ENCODE assay signal across 17 cellular contexts in the genomic region with DNA sequence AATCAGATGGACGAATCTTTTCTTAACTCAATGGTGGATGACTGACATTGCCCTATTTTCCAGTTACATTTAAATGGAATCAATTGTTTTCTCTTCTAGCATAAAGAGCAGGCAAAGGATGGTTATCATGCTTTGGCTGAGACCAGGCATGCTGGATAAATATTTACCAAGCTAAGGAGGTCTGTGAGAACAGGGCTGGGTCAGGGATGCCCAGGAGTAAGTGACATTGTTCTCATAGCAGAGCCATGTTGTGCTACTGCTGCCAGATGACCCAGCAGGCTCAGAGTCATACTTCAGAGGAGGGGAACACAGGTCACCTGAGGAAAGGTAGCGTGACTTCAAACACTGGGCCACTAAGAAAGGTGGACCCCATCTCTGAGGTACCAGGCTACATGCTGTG.
DNase-seq lines count a peak whose midpoint lies in the region; ATAC-seq and TF ChIP-seq lines count a peak whose summit lies in the region.
"Had no signal": no experiment of that assay in that cellular context is flagged by ENCODE, and none has a peak within 500 bp of the region (broad histone marks: within the 10 kb centered on the region; RNA-seq: fewer than 3 reads in every experiment).

No MANE protein-coding gene starts in this region.

- H3K4me2 ChIP-seq in neural progenitor cell (no peak overlapping the region), SK-N-SH (no peak overlapping the region)

- H3K27ac Mint-ChIP-seq in chondrocyte (ENCODE audit: unreplicated experiment) (peak overlapping the region; percentile 79), neural progenitor cell (peak overlapping the region; percentile 31)
- no peak overlapping the region for H3K27ac Mint-ChIP-seq in stimulated activated memory B cell treated with anti-CD40 and anti-IgM and Interleukin-4, amounts not matched to agents 10 μg/mL and 1 μg/mL and 100 μg/mL, for 72 hours
- H3K27ac Mint-ChIP-seq: activated naive CD4-positive, alpha-beta T cell treated with anti-CD3 and anti-CD28 coated beads, Interleukin-2, amount 50 U/mL, for 72 hours; memory B cell had no signal

- H3K9ac ChIP-seq in neural progenitor cell (no peak overlapping the region), SK-N-SH (no peak overlapping the region)

- H4K20me1 ChIP-seq in neural progenitor cell (ENCODE audit: low read depth), result peaks cover 27% of the 10 kb centered on the region
- no peaks in the 10 kb centered on the region for H4K20me1 ChIP-seq in SK-N-SH (ENCODE audit: insufficient read depth)

- WGBS in SK-N-SH (ENCODE audit: low lambda C conversion rate), result 88% methylated on average over 2 of the region's 2 CpGs

- TF ChIP-seq CTCF in LNCaP clone FGC (IDR thresholded peaks at IDR 0.05; ENCODE audit: control insufficient read depth, extremely low read depth, insufficient read depth) (no peak), chondrocyte (IDR thresholded peaks at IDR 0.05) (no peak), neural progenitor cell (IDR thresholded peaks at IDR 0.05) (no peak), SK-N-SH (IDR thresholded peaks at IDR 0.05) (no peak)

- CTCF ChIA-PET in SK-N-SH (lab: Yijun Ruan, JAX), result interaction anchor here (1.2 kb wide), 1 partner anchor 10 kb away, joined by 3 read pairs; no protein-coding TSS in a partner anchor

- H3K9me2 ChIP-seq in SK-N-SH, result no peaks in the 10 kb centered on the region

- H3K4me1 ChIP-seq in neural progenitor cell, result peaks cover 30% of the 10 kb centered on the region
- peaks cover 7 to 9% of the 10 kb centered on the region in 2 experiments; a peak in 2 of 4 replicates for H3K4me1 ChIP-seq in SK-N-SH (ENCODE audit: control insufficient read depth in 1 of 2, insufficient read depth in 2 of 2, low read depth in 1 of 2, low read length in 1 of 2)

- H3K4me3 Mint-ChIP-seq in chondrocyte (ENCODE audit: unreplicated experiment), result no peak overlapping the region
- H3K4me3 Mint-ChIP-seq in neural progenitor cell, result no peak overlapping the region
- no peak overlapping the region for H3K4me3 Mint-ChIP-seq in stimulated activated memory B cell treated with anti-CD40 and anti-IgM and Interleukin-4, amounts not matched to agents 10 μg/mL and 1 μg/mL and 100 μg/mL, for 72 hours
- H3K4me3 Mint-ChIP-seq: memory B cell had no signal

- H3K9me3 Mint-ChIP-seq in chondrocyte (ENCODE audit: low read depth), result no peaks in the 10 kb centered on the region
- H3K9me3 Mint-ChIP-seq in neural progenitor cell, result peaks cover 2% of the 10 kb centered on the region
- H3K9me3 Mint-ChIP-seq in stimulated activated memory B cell treated with anti-CD40 and anti-IgM and Interleukin-4, amounts not matched to agents 10 μg/mL and 1 μg/mL and 100 μg/mL, for 72 hours, result peaks cover 3% of the 10 kb centered on the region
- H3K9me3 Mint-ChIP-seq: activated naive CD4-positive, alpha-beta T cell treated with anti-CD3 and anti-CD28 coated beads, Interleukin-2, amount 50 U/mL, for 72 hours; memory B cell had no signal

- peaks cover 45% of the 10 kb centered on the region for H3K79me2 ChIP-seq in neural progenitor cell (ENCODE audit: low read depth)
- peaks cover 10% of the 10 kb centered on the region; the same call in 1 of the 2 replicates for H3K79me2 ChIP-seq in SK-N-SH (ENCODE audit: insufficient read depth)

- ATAC-seq in stimulated activated memory B cell treated with anti-CD40 and anti-IgM and Interleukin-4, amounts not matched to agents 10 μg/mL and 1 μg/mL and 100 μg/mL, for 72 hours, result no peak
- ATAC-seq in left ventricle myocardium superior, result no peak
- ATAC-seq: activated naive CD4-positive, alpha-beta T cell treated with anti-CD3 and anti-CD28 coated beads, Interleukin-2, amount 50 U/mL, for 72 hours; right cardiac atrium had no signal

- H3F3A ChIP-seq in neural progenitor cell (ENCODE audit: low read depth) (peaks cover 7% of the 10 kb centered on the region), SK-N-SH (replicated peaks; ENCODE audit: insufficient read depth) (no peaks in the 10 kb centered on the region)

- no peak for TF ChIP-seq EP300 in SK-N-SH (IDR thresholded peaks at IDR 0.05; ENCODE audit: borderline replicate concordance in 1 of 2, low read depth in 1 of 2, low read length in 1 of 2)

- H3K27me3 ChIP-seq in neural progenitor cell (no peaks in the 10 kb centered on the region), SK-N-SH (ENCODE audit: insufficient read depth) (no peaks in the 10 kb centered on the region)
- H3K27me3 ChIP-seq: brain microvascular endothelial cell had no signal

- POLR2A ChIA-PET in SK-N-SH (lab: Yijun Ruan, JAX), result no interaction called here

- intact Hi-C loops in left ventricle myocardium superior (cut with micrococcal nuclease), result no loop called here

- no peaks in the 10 kb centered on the region for H3K36me3 ChIP-seq in neural progenitor cell
- no peaks in the 10 kb centered on the region for H3K36me3 ChIP-seq in SK-N-SH (replicated peaks in 1 of 2; ENCODE audit: control insufficient read depth in 1 of 2, insufficient read depth in 2 of 2, low read length in 1 of 2)
- H3K36me3 ChIP-seq: brain microvascular endothelial cell had no signal

- H2AFZ ChIP-seq in neural progenitor cell (replicated peaks) (no peak overlapping the region), SK-N-SH (ENCODE audit: low read depth) (no peak overlapping the region)

- H3K36me3 Mint-ChIP-seq in chondrocyte (ENCODE audit: low read depth) (peaks cover 4% of the 10 kb centered on the region), neural progenitor cell (peaks cover 7% of the 10 kb centered on the region)
- no peaks in the 10 kb centered on the region for H3K36me3 Mint-ChIP-seq in stimulated activated memory B cell treated with anti-CD40 and anti-IgM and Interleukin-4, amounts not matched to agents 10 μg/mL and 1 μg/mL and 100 μg/mL, for 72 hours
- H3K36me3 Mint-ChIP-seq: activated naive CD4-positive, alpha-beta T cell treated with anti-CD3 and anti-CD28 coated beads, Interleukin-2, amount 50 U/mL, for 72 hours; memory B cell had no signal

- H3K27ac ChIP-seq in neural progenitor cell (no peak overlapping the region), SK-N-SH (ENCODE audit: low read depth in 2 of 2, low read length in 1 of 2) (no peak overlapping the region)
- H3K27ac ChIP-seq: brain microvascular endothelial cell had no signal

- H3K4me3 ChIP-seq in LNCaP clone FGC (ENCODE audit: low read depth, low read length) (no peak overlapping the region), neural progenitor cell (no peak overlapping the region), SK-N-SH (ENCODE audit: low read depth in 2 of 2, low read length in 1 of 2) (no peak overlapping the region)

- H3K4me1 Mint-ChIP-seq in chondrocyte (ENCODE audit: low read depth) (peaks cover 82% of the 10 kb centered on the region), neural progenitor cell (peaks cover 36% of the 10 kb centered on the region)
- H3K4me1 Mint-ChIP-seq in stimulated activated memory B cell treated with anti-CD40 and anti-IgM and Interleukin-4, amounts not matched to agents 10 μg/mL and 1 μg/mL and 100 μg/mL, for 72 hours, result no peaks in the 10 kb centered on the region
- H3K4me1 Mint-ChIP-seq: memory B cell had no signal

- no peak for TF ChIP-seq RAD21 in SK-N-SH (IDR thresholded peaks at IDR 0.05; ENCODE audit: low read length)

- peak; percentile 64 for DNase-seq in COLO668 (lab: John Stamatoyannopoulos, UW; ENCODE audit: unreplicated experiment)
- DNase-seq in LNCaP clone FGC (ENCODE audit: low read depth), result peak; percentile 58
- DNase-seq in chondrocyte (ENCODE audit: low spot score), result no peak
- DNase-seq in neural progenitor cell (ENCODE audit: low spot score), result no peak
- no peak for DNase-seq in SK-N-SH
- no peak for DNase-seq in foreskin melanocyte
- DNase-seq in left ventricle myocardium superior, result no peak
- DNase-seq: activated CD4-positive, alpha-beta T cell treated with anti-CD3 and anti-CD28 coated beads, Interleukin-2, amount 50 U/mL, for 4 hours; brain microvascular endothelial cell; erythroblast; KBM-7; NCI-H1048; NCI-H2171 treated with DMSO at 0.1 percent for 48 hours; right cardiac atrium had no signal

- H3K27me3 Mint-ChIP-seq in chondrocyte (ENCODE audit: low read depth) (no peaks in the 10 kb centered on the region), neural progenitor cell (ENCODE audit: insufficient read depth, low read depth) (peaks cover 3% of the 10 kb centered on the region)
- H3K27me3 Mint-ChIP-seq in stimulated activated memory B cell treated with anti-CD40 and anti-IgM and Interleukin-4, amounts not matched to agents 10 μg/mL and 1 μg/mL and 100 μg/mL, for 72 hours, result peaks cover 18% of the 10 kb centered on the region

- H3K9me3 ChIP-seq in neural progenitor cell (ENCODE audit: low read depth) (no peaks in the 10 kb centered on the region), SK-N-SH (no peaks in the 10 kb centered on the region)

TF ChIP-seq in SK-N-SH, 30 proteins besides CTCF, POLR2A, EP300 and RAD21 (continues in another document):
- TF ChIP-seq EZH2phosphoT487 (IDR thresholded peaks at IDR 0.05; ENCODE audit: borderline replicate concordance, low read depth) (no peak), TCF12 (IDR thresholded peaks at IDR 0.05) (no peak), TEAD4 (IDR thresholded peaks at IDR 0.05; ENCODE audit: borderline replicate concordance, insufficient read depth) (no peak), RCOR1 (IDR thresholded peaks at IDR 0.05; ENCODE audit: low read length) (no peak), CHD2 (IDR thresholded peaks at IDR 0.05; ENCODE audit: low read length, partially characterized antibody) (no peak)
- TF ChIP-seq, protein P1, sequence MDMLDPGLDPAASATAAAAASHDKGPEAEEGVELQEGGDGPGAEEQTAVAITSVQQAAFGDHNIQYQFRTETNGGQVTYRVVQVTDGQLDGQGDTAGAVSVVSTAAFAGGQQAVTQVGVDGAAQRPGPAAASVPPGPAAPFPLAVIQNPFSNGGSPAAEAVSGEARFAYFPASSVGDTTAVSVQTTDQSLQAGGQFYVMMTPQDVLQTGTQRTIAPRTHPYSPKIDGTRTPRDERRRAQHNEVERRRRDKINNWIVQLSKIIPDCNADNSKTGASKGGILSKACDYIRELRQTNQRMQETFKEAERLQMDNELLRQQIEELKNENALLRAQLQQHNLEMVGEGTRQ (IDR thresholded peaks at IDR 0.05; ENCODE audit: borderline replicate concordance, low read depth, low read length), result no peak

Comparison
In these comparisons a context has a peak if more than half of its experiments do, and no peak if none do; other contexts are left out.
1. DNase-seq: peak in COLO668 (single experiment) and LNCaP clone FGC (single experiment); none in chondrocyte (single experiment), neural progenitor cell (single experiment), SK-N-SH (single experiment), foreskin melanocyte (single experiment) and left ventricle myocardium superior (single experiment).